1 cellular context compared by ENCODE assay signal in the genomic region with DNA sequence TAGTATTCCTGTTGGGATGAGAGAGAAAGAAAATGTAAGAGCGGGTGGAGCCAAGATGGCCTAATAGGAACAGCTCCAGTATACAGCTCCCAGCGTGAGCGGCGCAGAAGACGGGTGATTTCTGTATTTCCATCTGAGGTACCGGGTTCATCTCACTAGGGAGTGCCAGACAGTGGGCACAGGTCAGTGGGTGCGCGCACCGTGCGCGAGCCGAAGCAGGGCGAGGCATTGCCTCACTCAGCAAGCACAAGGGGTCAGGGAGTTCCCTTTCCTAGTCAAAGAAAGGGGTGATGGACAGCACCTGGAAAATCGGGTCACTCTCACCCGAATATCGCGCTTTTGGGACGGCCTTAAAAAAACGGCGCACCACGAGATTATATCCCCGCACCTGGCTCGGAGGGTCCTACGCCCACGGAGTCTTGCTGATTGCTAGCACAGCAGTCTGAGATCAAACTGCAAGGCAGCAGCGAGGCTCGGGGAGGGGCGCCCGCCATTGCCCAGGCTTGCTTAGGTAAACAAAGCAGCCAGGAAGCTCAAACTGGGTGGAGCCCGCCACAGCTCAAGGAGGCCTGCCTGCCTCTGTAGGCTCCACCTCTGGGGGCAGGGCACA.
TF ChIP-seq lines count a peak whose summit lies in the region.
"Not testable (repeated sequence)": the region's sequence is repeated elsewhere in the genome, so short reads cannot be mapped to it uniquely, and the experiment has no call there.

No MANE protein-coding gene starts in this region.

TF ChIP-seq in K562, 482 proteins besides CTCF, POLR2A, EP300 and RAD21 (continued from another document):
- TF ChIP-seq, protein P1, sequence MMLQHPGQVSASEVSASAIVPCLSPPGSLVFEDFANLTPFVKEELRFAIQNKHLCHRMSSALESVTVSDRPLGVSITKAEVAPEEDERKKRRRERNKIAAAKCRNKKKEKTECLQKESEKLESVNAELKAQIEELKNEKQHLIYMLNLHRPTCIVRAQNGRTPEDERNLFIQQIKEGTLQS (IDR thresholded peaks at IDR 0.05): peak; percentile 21; the same call in 1 of the 2 replicates
- TF ChIP-seq, protein P1 (CRISPR knock-in tag; conservative IDR thresholded peaks at IDR 0.05): not testable (repeated sequence)
- not testable (repeated sequence) for TF ChIP-seq CEBPG (CRISPR knock-in tag; IDR thresholded peaks at IDR 0.05)
- TF ChIP-seq CEBPG (tag; conservative IDR thresholded peaks at IDR 0.05 in 1 of 2, IDR thresholded peaks at IDR 0.05 in 1 of 2) (0 out of 4 replicates have a peak, but pooled peaks of 1 of the 2 experiments have one; percentile 32), ARID1B (IDR thresholded peaks at IDR 0.05) (0 out of 2 replicates have a peak, but pooled peaks have one; percentile 22), FOXK2 (conservative IDR thresholded peaks at IDR 0.05 in 1 of 2, IDR thresholded peaks at IDR 0.05 in 1 of 2; ENCODE audit: low read depth in 2 of 2) (peak; percentile 26 to 54; a peak in 1 of 4 replicates)
- TF ChIP-seq, protein P2, sequence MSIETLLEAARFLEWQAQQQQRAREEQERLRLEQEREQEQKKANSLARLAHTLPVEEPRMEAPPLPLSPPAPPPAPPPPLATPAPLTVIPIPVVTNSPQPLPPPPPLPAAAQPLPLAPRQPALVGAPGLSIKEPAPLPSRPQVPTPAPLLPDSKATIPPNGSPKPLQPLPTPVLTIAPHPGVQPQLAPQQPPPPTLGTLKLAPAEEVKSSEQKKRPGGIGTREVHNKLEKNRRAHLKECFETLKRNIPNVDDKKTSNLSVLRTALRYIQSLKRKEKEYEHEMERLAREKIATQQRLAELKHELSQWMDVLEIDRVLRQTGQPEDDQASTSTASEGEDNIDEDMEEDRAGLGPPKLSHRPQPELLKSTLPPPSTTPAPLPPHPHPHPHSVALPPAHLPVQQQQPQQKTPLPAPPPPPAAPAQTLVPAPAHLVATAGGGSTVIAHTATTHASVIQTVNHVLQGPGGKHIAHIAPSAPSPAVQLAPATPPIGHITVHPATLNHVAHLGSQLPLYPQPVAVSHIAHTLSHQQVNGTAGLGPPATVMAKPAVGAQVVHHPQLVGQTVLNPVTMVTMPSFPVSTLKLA (conservative IDR thresholded peaks at IDR 0.05): peak in 1 of 2 experiments; percentile 30; a peak in 1 of 4 replicates
